8 cellular contexts compared by ENCODE assay signal in the genomic region with DNA sequence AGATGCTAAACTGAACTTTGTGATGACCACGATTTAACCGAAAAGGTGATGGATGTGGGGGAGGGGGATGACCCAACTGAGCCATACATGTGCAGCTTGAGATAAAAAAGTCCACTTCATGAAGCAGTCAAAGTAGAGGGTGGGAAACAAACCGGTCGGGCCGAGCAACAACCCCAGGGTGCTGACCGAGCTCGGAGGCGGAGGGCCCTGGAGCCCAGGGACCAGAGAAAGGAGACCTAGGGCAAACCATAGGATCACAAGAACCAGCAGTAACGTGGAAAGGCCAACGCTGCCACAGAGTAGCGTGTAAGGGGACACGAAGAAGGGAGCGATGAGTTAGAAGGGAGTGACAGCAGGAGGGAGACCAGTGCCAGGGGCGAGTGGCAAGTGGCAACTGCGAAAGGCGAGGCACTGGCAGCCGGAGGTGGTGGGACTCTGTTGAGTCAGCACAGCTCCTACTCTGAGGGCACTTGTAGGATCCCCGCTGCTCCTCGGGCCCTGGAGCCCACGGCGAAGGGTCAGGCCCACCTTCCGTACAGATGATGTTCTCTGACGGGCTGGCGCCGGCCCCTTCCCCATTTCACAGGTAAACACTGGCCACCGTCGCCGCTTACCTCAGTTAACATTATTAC. TPM values are rescaled to one million over a fixed set of nuclear protein-coding genes. Genes with fewer than 3 reads are reported as not detected.
DNase-seq lines count a peak whose midpoint lies in the region; FAIRE-seq and TF ChIP-seq lines count a peak whose summit lies in the region.

No MANE protein-coding gene starts in this region.

- H2BK5ac ChIP-seq in H9 (ENCODE audit: insufficient read length, low read length) = no peak overlapping the region

- DNase-seq in GM12864 (ENCODE audit: low read depth) (no peak), H9 (peak; percentile 55), M059J (ENCODE audit: low read depth) (peak; percentile 64), WERI-Rb-1 (peak; percentile 17), mammary epithelial cell (peak; percentile 53), keratinocyte (ENCODE audit: low read depth, low spot score) (no peak), cortex of kidney (lab: John Stamatoyannopoulos, UW) (no peak)
- DNase-seq in stimulated activated CD4-positive, alpha-beta T cell treated with anti-CD3 and anti-CD28 coated beads, Interleukin-15, amount 100 ng/mL, for 24 hours = peak; percentile 62

- in situ Hi-C loops in mammary epithelial cell (cut with MboI; ENCODE audit: low sequenced_read_pairs in 2 of 2) = no loop called here

- peak overlapping the region; percentile 95 to 99 (median 99) for H3K27ac Mint-ChIP-seq in H9

- H3K4me3 Mint-ChIP-seq in H9 = peak overlapping the region; percentile 94 to 99

- H3K23ac ChIP-seq in H9 (ENCODE audit: insufficient read length, low read depth, low read length) = no peak overlapping the region

- no peaks in the 10 kb centered on the region; a peak in 1 of 5 replicates for H3K9me3 Mint-ChIP-seq in H9

- no peak overlapping the region for H3K56ac ChIP-seq in H9 (ENCODE audit: insufficient read length, low read depth, low read length)

- no CpG with 5 or more reads among the region's 28 CpGs for WGBS in H9 (ENCODE audit: extremely low coverage, insufficient read length, low lambda C conversion rate)
- 3% methylated on average over 12 of the region's 28 CpGs for WGBS in mammary epithelial cell (ENCODE audit: low coverage, missing lambda C conversion rate)

- H2AFZ ChIP-seq in H9 (ENCODE audit: low read length) = no peak overlapping the region
- H2AFZ ChIP-seq in mammary epithelial cell (ENCODE audit: low read depth, low read length) = peak overlapping the region; percentile 92
- H2AFZ ChIP-seq in keratinocyte (ENCODE audit: control insufficient read depth, low read length) = peak overlapping the region; percentile 83

- peak overlapping the region; percentile 85 for H3K4me2 ChIP-seq in H9 (ENCODE audit: insufficient read depth, insufficient read length, low read length)
- H3K4me2 ChIP-seq in mammary epithelial cell (ENCODE audit: insufficient read depth, low read depth, low read length) = peak overlapping the region; percentile 97
- H3K4me2 ChIP-seq in keratinocyte (ENCODE audit: control insufficient read depth, extremely low read depth, insufficient read depth, low read depth, low read length) = peak overlapping the region; percentile 86

- H3K27me3 Mint-ChIP-seq in H9 (ENCODE audit: low read depth) = no peaks in the 10 kb centered on the region

- H3K9ac ChIP-seq in H9 (ENCODE audit: extremely low read depth, insufficient read length, low read length) = peak overlapping the region; percentile 90
- H3K9ac ChIP-seq in mammary epithelial cell (ENCODE audit: insufficient read depth, low read length) = peak overlapping the region; percentile 86
- H3K9ac ChIP-seq in keratinocyte (ENCODE audit: control insufficient read depth, extremely low read depth, insufficient read depth, low read length) = peak overlapping the region; percentile 95

- H2AK5ac ChIP-seq in H9 (ENCODE audit: insufficient read length, low read length) = no peak overlapping the region

- TF ChIP-seq CTCF in GM12864 (IDR thresholded peaks at IDR 0.05; ENCODE audit: low read depth, low read length, missing control alignments) (no peak), H9 (conservative IDR thresholded peaks at IDR 0.05) (no peak), WERI-Rb-1 (IDR thresholded peaks at IDR 0.05; ENCODE audit: low read depth, low read length) (no peak), mammary epithelial cell (conservative IDR thresholded peaks at IDR 0.05 in 1 of 2, IDR thresholded peaks at IDR 0.05 in 1 of 2; ENCODE audit: extremely low read depth in 1 of 2, insufficient read depth in 1 of 2, low read depth in 1 of 2, low read length in 2 of 2) (no peak), keratinocyte (optimal IDR thresholded peaks at IDR 0.05 in 1 of 3, IDR thresholded peaks at IDR 0.05 in 1 of 3, conservative IDR thresholded peaks at IDR 0.05 in 1 of 3; ENCODE audit: extremely low read depth in 1 of 3, insufficient read depth in 2 of 3, low read length in 3 of 3) (no peak)

- H3K27ac ChIP-seq in H9 (ENCODE audit: insufficient read length, low read depth, low read length) = no peak overlapping the region
- H3K27ac ChIP-seq in WERI-Rb-1 = peak overlapping the region; percentile 94
- peak overlapping the region; percentile 77 for H3K27ac ChIP-seq in mammary epithelial cell (ENCODE audit: insufficient read depth, low read depth, low read length)
- peak overlapping the region; percentile 93 for H3K27ac ChIP-seq in keratinocyte (ENCODE audit: control insufficient read depth, insufficient read depth, low read length)

- H3K4ac ChIP-seq in H9 (ENCODE audit: low read depth, low read length) = no peak overlapping the region

- H3K79me2 ChIP-seq in H9 (ENCODE audit: insufficient read depth, low read length) (peaks cover 6% of the 10 kb centered on the region; the same call in 1 of the 2 replicates), mammary epithelial cell (ENCODE audit: insufficient read depth, low read length) (peaks cover 61% of the 10 kb centered on the region), keratinocyte (ENCODE audit: control insufficient read depth, insufficient read depth, low read length) (peaks cover 48% of the 10 kb centered on the region)

- no peaks in the 10 kb centered on the region for H3K36me3 Mint-ChIP-seq in H9 (ENCODE audit: insufficient read depth in 1 of 3, low read depth in 3 of 3)

- dilution Hi-C loops in mammary epithelial cell (cut with HindIII; ENCODE audit: low sequenced_read_pairs) (no loop called here), keratinocyte (cut with MboI; ENCODE audit: extremely low pct_ligation_motif_present, low sequenced_read_pairs) (no loop called here)

- no peak overlapping the region for H3T11ph ChIP-seq in H9 (ENCODE audit: low read length)

- H2BK20ac ChIP-seq in H9 (ENCODE audit: low read depth, low read length, poor library complexity, severe bottlenecking) = no peak overlapping the region

- no peaks in the 10 kb centered on the region for H3K9me3 ChIP-seq in H9 (ENCODE audit: control insufficient read depth, low read depth, low read length)
- no peaks in the 10 kb centered on the region for H3K9me3 ChIP-seq in WERI-Rb-1 (ENCODE audit: severe bottlenecking)
- no peaks in the 10 kb centered on the region for H3K9me3 ChIP-seq in mammary epithelial cell (replicated peaks; ENCODE audit: insufficient read depth, low read length)
- no peaks in the 10 kb centered on the region for H3K9me3 ChIP-seq in keratinocyte (ENCODE audit: control insufficient read depth, low read depth, low read length)

- intact Hi-C loops in mammary epithelial cell (cut with micrococcal nuclease) = loop anchor here (2.0 to 5.0 kb wide), 3 partner anchors 167 to 1143 kb away; no protein-coding TSS in a partner anchor

- CTCF ChIA-PET in mammary epithelial cell (lab: Charles Lee; ENCODE audit: low non-redundant PET) = interaction anchor here (0.6 to 0.7 kb wide), 3 partner anchors 68 to 1552 kb away, joined by 3 to 4 read pairs (median 3); no protein-coding TSS in a partner anchor

- H3K4me1 ChIP-seq in H9 (ENCODE audit: insufficient read depth, low read length) (peaks cover 3% of the 10 kb centered on the region; the same call in 1 of the 2 replicates), mammary epithelial cell (ENCODE audit: insufficient read depth, low read length) (peaks cover 8% of the 10 kb centered on the region), keratinocyte (ENCODE audit: control insufficient read depth, extremely low read depth, insufficient read depth, low read length) (peaks cover 32% of the 10 kb centered on the region)

- H3K9me1 ChIP-seq in keratinocyte (ENCODE audit: control insufficient read depth, extremely low read depth, insufficient read depth, low read length) = peaks cover 3% of the 10 kb centered on the region

- no peak overlapping the region for H2BK12ac ChIP-seq in H9 (ENCODE audit: insufficient read length, low read depth, low read length)

- peaks cover 8% of the 10 kb centered on the region for H3K23me2 ChIP-seq in H9 (ENCODE audit: insufficient read length, low read depth, low read length, poor library complexity, severe bottlenecking)

- H4K91ac ChIP-seq in H9 (ENCODE audit: insufficient read length, low read depth, low read length) = no peak overlapping the region

- peak overlapping the region; percentile 17 for H4K5ac ChIP-seq in H9 (ENCODE audit: insufficient read length, low read depth, low read length)

- H4K8ac ChIP-seq in H9 (replicated peaks; ENCODE audit: insufficient read length, low read depth, low read length) = no peak overlapping the region

- H3K27me3 ChIP-seq in H9 (ENCODE audit: insufficient read depth, low read length) (no peaks in the 10 kb centered on the region), WERI-Rb-1 (ENCODE audit: insufficient read depth, low read depth, severe bottlenecking) (no peaks in the 10 kb centered on the region), mammary epithelial cell (ENCODE audit: insufficient read depth, low read length) (no peaks in the 10 kb centered on the region), keratinocyte (ENCODE audit: control insufficient read depth, extremely low read depth, insufficient read depth, low read length) (no peaks in the 10 kb centered on the region)

- FAIRE-seq in keratinocyte (lab: Jason Lieb, UNC) = no peak

- no peaks in the 10 kb centered on the region for H4K20me1 ChIP-seq in H9 (ENCODE audit: control insufficient read depth, insufficient read depth, insufficient read length)
- no peaks in the 10 kb centered on the region for H4K20me1 ChIP-seq in mammary epithelial cell (ENCODE audit: insufficient read depth, low read length)
- no peaks in the 10 kb centered on the region for H4K20me1 ChIP-seq in keratinocyte (ENCODE audit: control insufficient read depth, extremely low read depth, insufficient read depth, low read length)

- no peak overlapping the region for H2BK15ac ChIP-seq in H9 (ENCODE audit: low read depth, low read length)

- no TSS peak for BruUV-seq in mammary epithelial cell (replicated peaks; lab: Mats Ljungman, UMichigan)

- H3K14ac ChIP-seq in H9 (ENCODE audit: insufficient read depth, low read length) = peak overlapping the region; percentile 62

- H3K4me3 ChIP-seq in GM12864 (ENCODE audit: low read depth, low read length) (peak overlapping the region; percentile 90), WERI-Rb-1 (ENCODE audit: low read depth, low read length) (peak overlapping the region; percentile 98), mammary epithelial cell (replicated peaks in 1 of 3; ENCODE audit: insufficient read depth in 1 of 3, low read depth in 2 of 3, low read length in 3 of 3) (peak overlapping the region; percentile 62 to 77 (median 74)), keratinocyte (ENCODE audit: control insufficient read depth in 2 of 3, extremely low read depth in 1 of 3, insufficient read depth in 2 of 3, low read depth in 1 of 3, low read length in 3 of 3) (peak overlapping the region; percentile 80 to 92 (median 80))

- H3K36me3 ChIP-seq in WERI-Rb-1 (peaks cover 6% of the 10 kb centered on the region), mammary epithelial cell (ENCODE audit: insufficient read depth, low read length) (no peaks in the 10 kb centered on the region), keratinocyte (ENCODE audit: control insufficient read depth in 2 of 2, extremely low read depth in 1 of 2, insufficient read depth in 2 of 2, low read length in 2 of 2) (no peaks in the 10 kb centered on the region)

- no peak overlapping the region for H2BK120ac ChIP-seq in H9 (ENCODE audit: low read depth, low read length, poor library complexity, severe bottlenecking)

- no peaks in the 10 kb centered on the region for H3K79me1 ChIP-seq in H9 (ENCODE audit: insufficient read depth, low read depth, low read length, poor library complexity, severe bottlenecking)

- peak overlapping the region; percentile 62 for H3K18ac ChIP-seq in H9 (ENCODE audit: insufficient read length, low read depth, low read length)

- H3K4me1 Mint-ChIP-seq in H9 = peaks cover 21 to 23% of the 10 kb centered on the region in 2 experiments

RNA-seq across cellular contexts. Expression of a gene that starts 0.5 kb away (rescaled TPM):
- total RNA-seq in H9 (2021) (29.0 and 29.6 TPM in 2 replicates), mammary epithelial cell (10 to 100 TPM; 35.5 to 62.8 TPM)
- 18.5 and 36.1 TPM in 2 replicates for total RNA-seq in M059J (2014; rRNA removed; shearing (Covaris generic))
- polyA plus RNA-seq in mammary epithelial cell (11.1 TPM), keratinocyte (14.6 to 22.6 TPM (median 18.0 TPM) in 3 replicates)
- polyA minus RNA-seq in mammary epithelial cell (62.3 TPM), keratinocyte (8.3 to 36.9 TPM (median 17.7 TPM) in 3 replicates)
- polyA plus RNA-seq in keratinocyte (2011; ENCODE audit: low read depth) = 26.9 TPM
- 7.5 and 17.4 TPM in 2 replicates for polyA plus RNA-seq in keratinocyte (2011; cell fraction: cytosol; rRNA removed)
- 22.6 and 29.3 TPM in 2 replicates for polyA plus RNA-seq in keratinocyte (2011; cell fraction: nucleus; rRNA removed)
- polyA plus RNA-seq in keratinocyte (2012; ENCODE audit: low replicate concordance) = 15.4 and 15.7 TPM in 2 replicates
- polyA minus RNA-seq in keratinocyte (2011; cell fraction: cytosol; rRNA and poly(A)+ RNA removed) = 10.0 TPM
- 30.3 and 56.2 TPM in 2 replicates for polyA minus RNA-seq in keratinocyte (2011; cell fraction: nucleus; rRNA and poly(A)+ RNA removed)

Comparison
In these comparisons a context has a peak if more than half of its experiments do, and no peak if none do; other contexts are left out.
1. DNase-seq: peak in H9 (single experiment), M059J (single experiment), WERI-Rb-1 (single experiment), mammary epithelial cell (single experiment) and stimulated activated CD4-positive, alpha-beta T cell treated with anti-CD3 and anti-CD28 coated beads, Interleukin-15, amount 100 ng/mL, for 24 hours (single experiment); none in GM12864 (single experiment), keratinocyte (single experiment) and cortex of kidney (single experiment).
2. Peak in every context shown above with its lines, with median percentiles within 50 percentile points of each other: H3K4me3 ChIP-seq, H3K4me2 ChIP-seq and H3K9ac ChIP-seq.